In the genomic region with DNA sequence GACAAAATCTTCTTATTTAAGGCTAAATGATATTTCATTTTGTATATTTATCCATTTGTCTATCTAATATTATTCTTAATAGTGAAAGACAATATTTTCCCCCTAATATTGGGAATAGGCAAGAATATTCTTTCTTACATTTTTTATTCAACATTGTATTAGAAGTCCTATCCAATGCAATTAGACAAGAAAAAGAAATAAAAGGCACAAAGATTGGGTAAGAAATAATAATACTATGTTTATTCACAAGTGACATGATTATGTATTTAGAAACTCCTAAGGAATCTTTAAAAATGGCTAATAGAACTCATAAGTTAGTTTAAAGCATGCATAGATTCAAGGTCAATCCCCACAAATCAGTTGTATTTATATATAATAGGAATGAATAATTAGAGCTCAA, we compare ENCODE assay signal across 2 cellular contexts.
TF ChIP-seq lines count a peak whose summit lies in the region.

No MANE protein-coding gene starts in this region.

TF ChIP-seq in HepG2, 621 proteins besides CTCF, POLR2A, EP300 and RAD21:
- TF ChIP-seq, protein P1, sequence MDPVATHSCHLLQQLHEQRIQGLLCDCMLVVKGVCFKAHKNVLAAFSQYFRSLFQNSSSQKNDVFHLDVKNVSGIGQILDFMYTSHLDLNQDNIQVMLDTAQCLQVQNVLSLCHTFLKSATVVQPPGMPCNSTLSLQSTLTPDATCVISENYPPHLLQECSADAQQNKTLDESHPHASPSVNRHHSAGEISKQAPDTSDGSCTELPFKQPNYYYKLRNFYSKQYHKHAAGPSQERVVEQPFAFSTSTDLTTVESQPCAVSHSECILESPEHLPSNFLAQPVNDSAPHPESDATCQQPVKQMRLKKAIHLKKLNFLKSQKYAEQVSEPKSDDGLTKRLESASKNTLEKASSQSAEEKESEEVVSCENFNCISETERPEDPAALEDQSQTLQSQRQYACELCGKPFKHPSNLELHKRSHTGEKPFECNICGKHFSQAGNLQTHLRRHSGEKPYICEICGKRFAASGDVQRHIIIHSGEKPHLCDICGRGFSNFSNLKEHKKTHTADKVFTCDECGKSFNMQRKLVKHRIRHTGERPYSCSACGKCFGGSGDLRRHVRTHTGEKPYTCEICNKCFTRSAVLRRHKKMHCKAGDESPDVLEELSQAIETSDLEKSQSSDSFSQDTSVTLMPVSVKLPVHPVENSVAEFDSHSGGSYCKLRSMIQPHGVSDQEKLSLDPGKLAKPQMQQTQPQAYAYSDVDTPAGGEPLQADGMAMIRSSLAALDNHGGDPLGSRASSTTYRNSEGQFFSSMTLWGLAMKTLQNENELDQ (CRISPR knock-in tag; IDR thresholded peaks at IDR 0.05; ENCODE audit: borderline replicate concordance): no peak
- TF ChIP-seq, protein P2, sequence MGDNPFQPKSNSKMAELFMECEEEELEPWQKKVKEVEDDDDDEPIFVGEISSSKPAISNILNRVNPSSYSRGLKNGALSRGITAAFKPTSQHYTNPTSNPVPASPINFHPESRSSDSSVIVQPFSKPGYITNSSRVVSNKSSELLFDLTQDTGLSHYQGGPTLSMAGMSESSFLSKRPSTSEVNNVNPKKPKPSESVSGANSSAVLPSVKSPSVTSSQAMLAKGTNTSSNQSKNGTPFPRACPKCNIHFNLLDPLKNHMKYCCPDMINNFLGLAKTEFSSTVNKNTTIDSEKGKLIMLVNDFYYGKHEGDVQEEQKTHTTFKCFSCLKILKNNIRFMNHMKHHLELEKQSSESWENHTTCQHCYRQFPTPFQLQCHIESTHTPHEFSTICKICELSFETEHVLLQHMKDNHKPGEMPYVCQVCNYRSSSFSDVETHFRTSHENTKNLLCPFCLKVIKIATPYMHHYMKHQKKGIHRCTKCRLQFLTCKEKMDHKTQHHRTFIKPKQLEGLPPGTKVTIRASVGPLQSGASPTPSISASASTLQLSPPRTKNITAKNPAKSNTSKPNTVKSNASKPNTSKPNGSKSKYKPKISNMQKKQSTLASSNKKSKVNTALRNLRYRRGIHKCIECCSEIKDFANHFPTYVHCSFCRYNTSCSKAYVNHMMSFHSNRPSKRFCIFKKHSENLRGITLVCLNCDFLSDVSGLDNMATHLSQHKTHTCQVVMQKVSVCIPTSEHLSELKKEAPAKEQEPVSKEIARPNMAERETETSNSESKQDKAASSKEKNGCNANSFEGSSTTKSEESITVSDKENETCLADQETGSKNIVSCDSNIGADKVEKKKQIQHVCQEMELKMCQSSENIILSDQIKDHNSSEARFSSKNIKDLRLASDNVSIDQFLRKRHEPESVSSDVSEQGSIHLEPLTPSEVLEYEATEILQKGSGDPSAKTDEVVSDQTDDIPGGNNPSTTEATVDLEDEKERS (CRISPR knock-in tag; IDR thresholded peaks at IDR 0.05): peak; percentile 91; the same call in 1 of the 2 replicates
TF ChIP-seq in HepG2: peak in this region for 1.

TF ChIP-seq in HEK293, 187 proteins besides CTCF, POLR2A, EP300 and RAD21:
- TF ChIP-seq ZBTB17 (tag by site-specific recombination; IDR thresholded peaks at IDR 0.05) (no peak), SETDB1 (IDR thresholded peaks at IDR 0.05; ENCODE audit: insufficient read length, low read length) (peak; percentile 93), ZNF133 (tag by site-specific recombination; IDR thresholded peaks at IDR 0.05) (no peak)
